8 cellular contexts compared by ENCODE assay signal in genomic region chr4:98261291-98262271, GRCh38. TPM values are rescaled to one million over a fixed set of nuclear protein-coding genes. Genes with fewer than 3 reads are reported as not detected.
DNase-seq lines count a peak whose midpoint lies in the region; ATAC-seq and TF ChIP-seq lines count a peak whose summit lies in the region.

RAP1GDS1 (plus strand) TSS chr4:98261384; CDS start chr4:98261566, 182 bp downstream.

- H3K36me3 Mint-ChIP-seq in CD14-positive monocyte (peaks cover 2 to 3% of the 10 kb centered on the region in 2 donors), neural progenitor cell (peaks cover 2% of the 10 kb centered on the region)
- H3K36me3 Mint-ChIP-seq in activated naive CD4-positive, alpha-beta T cell treated with anti-CD3 and anti-CD28 coated beads for 36 hours (ENCODE audit: low read depth) = peaks cover 1% of the 10 kb centered on the region

- peaks cover 67% of the 10 kb centered on the region for H3K79me2 ChIP-seq in neural progenitor cell (ENCODE audit: low read depth)

- peak; percentile 10 for ATAC-seq in GM19372 (IDR thresholded peaks at IDR 0.05; ENCODE audit: low read depth, unreplicated experiment)
- ATAC-seq in HG03469 (IDR thresholded peaks at IDR 0.05; ENCODE audit: unreplicated experiment) = peak; percentile 1

- H2AFZ ChIP-seq in neural progenitor cell (replicated peaks) = peak within 1 kb of the TSS; percentile 98

- H3K27me3 ChIP-seq in neural progenitor cell (no peaks in the 10 kb centered on the region), suprapubic skin (no peaks in the 10 kb centered on the region)

- peak within 1 kb of the TSS; percentile 90 for H3K4me2 ChIP-seq in neural progenitor cell

- no peak for TF ChIP-seq POLR2A in suprapubic skin (IDR thresholded peaks at IDR 0.05)

- H3K27me3 Mint-ChIP-seq in CD14-positive monocyte (ENCODE audit: low read depth in 3 of 3) = no peaks in the 10 kb centered on the region
- no peaks in the 10 kb centered on the region for H3K27me3 Mint-ChIP-seq in activated naive CD4-positive, alpha-beta T cell treated with anti-CD3 and anti-CD28 coated beads for 36 hours (ENCODE audit: low read depth)
- H3K27me3 Mint-ChIP-seq in neural progenitor cell (ENCODE audit: insufficient read depth, low read depth) = peaks cover 2% of the 10 kb centered on the region

- TF ChIP-seq CTCF in CD14-positive monocyte (IDR thresholded peaks at IDR 0.05) (no peak), neural progenitor cell (IDR thresholded peaks at IDR 0.05) (no peak), suprapubic skin (IDR thresholded peaks at IDR 0.05) (no peak)

- H3K36me3 ChIP-seq in neural progenitor cell (no peaks in the 10 kb centered on the region), suprapubic skin (no peaks in the 10 kb centered on the region)

- peaks cover 19% of the 10 kb centered on the region for H3K4me1 ChIP-seq in neural progenitor cell
- peaks cover 20% of the 10 kb centered on the region for H3K4me1 ChIP-seq in suprapubic skin

- no peaks in the 10 kb centered on the region for H4K20me1 ChIP-seq in neural progenitor cell (ENCODE audit: low read depth)

- H3K9ac ChIP-seq in neural progenitor cell = peak within 1 kb of the TSS; percentile 92

- intact Hi-C loops in CD14-positive monocyte (cut with micrococcal nuclease) = loop anchor here in 1 of 2 donors (10.0 kb wide), 1 partner anchor 117 kb away; the partner anchor contains the start of gene STPG2
- intact Hi-C loops in activated naive CD4-positive, alpha-beta T cell treated with anti-CD3 and anti-CD28 coated beads for 36 hours (cut with micrococcal nuclease) = loop anchor here (1.0 to 10.0 kb wide), 15 partner anchors 26 to 1686 kb away; partner anchors contain the start of genes ADH5, DNAJB14, METAP1 and STPG2

- H3K4me1 Mint-ChIP-seq in CD14-positive monocyte = peaks cover 23% of the 10 kb centered on the region
- peaks cover 43% of the 10 kb centered on the region for H3K4me1 Mint-ChIP-seq in activated naive CD4-positive, alpha-beta T cell treated with anti-CD3 and anti-CD28 coated beads for 36 hours (ENCODE audit: low read depth)
- H3K4me1 Mint-ChIP-seq in neural progenitor cell = peaks cover 20% of the 10 kb centered on the region

- H3K27ac Mint-ChIP-seq in CD14-positive monocyte (peak within 1 kb of the TSS; percentile 85 to 96 (median 95)), neural progenitor cell (peak within 1 kb of the TSS; percentile 99)
- H3K27ac Mint-ChIP-seq in activated naive CD4-positive, alpha-beta T cell treated with anti-CD3 and anti-CD28 coated beads for 36 hours = peak within 1 kb of the TSS; percentile 94

- H3K4me3 Mint-ChIP-seq in CD14-positive monocyte (peak within 1 kb of the TSS; percentile 92 to 99), neural progenitor cell (peak within 1 kb of the TSS; percentile 96)
- peak within 1 kb of the TSS; percentile 98 for H3K4me3 Mint-ChIP-seq in activated naive CD4-positive, alpha-beta T cell treated with anti-CD3 and anti-CD28 coated beads for 36 hours

- no peak for TF ChIP-seq EP300 in suprapubic skin (IDR thresholded peaks at IDR 0.05)

- H3K9me3 Mint-ChIP-seq in CD14-positive monocyte (no peaks in the 10 kb centered on the region), neural progenitor cell (no peaks in the 10 kb centered on the region)
- H3K9me3 Mint-ChIP-seq in activated naive CD4-positive, alpha-beta T cell treated with anti-CD3 and anti-CD28 coated beads for 36 hours = no peaks in the 10 kb centered on the region

- peak within 1 kb of the TSS; percentile 98 for H3K4me3 ChIP-seq in neural progenitor cell
- peak within 1 kb of the TSS; percentile 93 for H3K4me3 ChIP-seq in suprapubic skin

- H3K27ac ChIP-seq in neural progenitor cell = peak within 1 kb of the TSS; percentile 98
- H3K27ac ChIP-seq in suprapubic skin = peak within 1 kb of the TSS; percentile 97

- CTCF ChIA-PET in activated naive CD4-positive, alpha-beta T cell treated with anti-CD3 and anti-CD28 coated beads for 36 hours (lab: Charles Lee) = interaction anchor here (0.6 to 1.3 kb wide), 2 partner anchors 27 to 119 kb away, joined by 3 read pairs; no protein-coding TSS in a partner anchor

- 1% methylated on average over 34 of the region's 103 CpGs for WGBS in suprapubic skin

- DNase-seq in CD14-positive monocyte (ENCODE audit: low spot score) (peak; percentile 51), OCI-M1 (lab: John Stamatoyannopoulos, UW) (peak; percentile 62), foreskin melanocyte (peak; percentile 64), neural progenitor cell (ENCODE audit: low spot score) (peak; percentile 39), suprapubic skin (ENCODE audit: low spot score in 2 of 2) (peak; percentile 85 to 86)
- peak; percentile 73 for DNase-seq in activated naive CD4-positive, alpha-beta T cell treated with anti-CD3 and anti-CD28 coated beads for 36 hours

- H3K9me3 ChIP-seq in neural progenitor cell (ENCODE audit: low read depth) (no peaks in the 10 kb centered on the region), suprapubic skin (no peaks in the 10 kb centered on the region)

- H3F3A ChIP-seq in neural progenitor cell (ENCODE audit: low read depth) = peaks cover 21% of the 10 kb centered on the region

RNA-seq across cellular contexts. Expression of gene RAP1GDS1, which starts in this region (rescaled TPM):
- 10 to 100 TPM; 37.8 to 37.9 TPM for polyA plus RNA-seq in CD14-positive monocyte
- 10 to 100 TPM; 36.7 to 40.9 TPM for total RNA-seq in activated naive CD4-positive, alpha-beta T cell treated with anti-CD3 and anti-CD28 coated beads for 36 hours
- 37.4 and 65.1 TPM in 2 replicates for total RNA-seq in neural progenitor cell (ENCODE audit: low replicate concordance)
- total RNA-seq in suprapubic skin = 10 to 100 TPM; 17.8 to 28.6 (median 27.1) TPM

Comparison
In these comparisons a context has a peak if more than half of its experiments do, and no peak if none do; other contexts are left out.
1. Peak in every context shown above with its lines: DNase-seq, ATAC-seq, H3K4me3 ChIP-seq and H3K27ac ChIP-seq.